ENCODE assay signal across 8 cellular contexts in the genomic region with DNA sequence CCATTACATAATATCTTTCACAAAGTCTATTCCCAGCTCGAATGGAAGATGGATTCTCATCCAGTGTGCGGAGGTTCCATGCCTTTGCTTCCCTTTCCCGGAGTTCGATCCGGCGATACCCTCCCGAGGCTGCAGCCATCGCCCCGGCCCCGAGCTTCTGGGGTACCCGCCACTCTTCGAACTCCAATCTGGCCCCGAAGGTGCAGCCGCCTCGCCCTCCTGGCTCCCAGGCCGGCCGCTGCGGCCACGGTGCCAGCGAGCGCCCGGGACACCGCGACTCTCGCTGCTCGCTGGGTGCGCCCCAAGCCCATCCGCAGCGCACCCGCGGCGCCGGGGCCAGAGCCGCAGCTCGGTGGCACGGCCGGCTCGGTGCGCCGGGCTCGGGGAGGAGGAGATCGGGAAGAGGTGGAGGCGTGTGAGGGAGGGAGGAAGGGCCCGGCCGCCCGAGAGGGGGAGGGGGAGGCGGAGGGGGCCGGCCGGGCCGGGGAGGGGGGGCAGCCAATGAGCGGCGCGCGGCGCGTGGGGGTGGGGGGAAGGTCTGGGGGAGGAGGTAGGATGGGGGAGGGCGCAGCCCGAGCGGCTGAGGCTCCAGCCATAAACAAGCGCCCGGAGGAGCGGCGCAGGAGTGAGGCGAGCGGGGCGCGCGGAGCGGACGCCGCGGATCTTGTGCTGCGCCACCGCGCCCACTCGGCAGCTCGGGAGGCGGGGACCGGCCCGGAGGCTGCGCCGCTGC. TPM values are rescaled to one million over a fixed set of nuclear protein-coding genes. Genes with fewer than 3 reads are reported as not detected.
DNase-seq lines count a peak whose midpoint lies in the region; ATAC-seq and TF ChIP-seq lines count a peak whose summit lies in the region.

Gene CRIM1, plus strand, starts transcription at position 622 of the 733 bp plus-strand sequence. CDS start 515 bp downstream, outside the sequence.

- peak within 1 kb of the TSS in 5 of 6 donors; percentile 15 to 74 (median 58) for H3K27ac Mint-ChIP-seq in immature natural killer cell

- H3K9me3 Mint-ChIP-seq in immature natural killer cell = no peaks in the 10 kb centered on the region

- no peaks in the 10 kb centered on the region for H3K36me3 Mint-ChIP-seq in immature natural killer cell

- H3K9me3 ChIP-seq in skeletal muscle tissue (ENCODE audit: control insufficient read depth in 3 of 3, low read length in 3 of 3) = no peaks in the 10 kb centered on the region

- peak; percentile 31 for ATAC-seq in GM21619 (IDR thresholded peaks at IDR 0.05; ENCODE audit: unreplicated experiment)

- no peak for TF ChIP-seq RAD21 in Ishikawa (IDR thresholded peaks at IDR 0.05; ENCODE audit: low read depth)

- H3K27me3 ChIP-seq in skeletal muscle tissue (ENCODE audit: control insufficient read depth in 3 of 3, insufficient read depth in 3 of 3, low read length in 3 of 3) = no peaks in the 10 kb centered on the region

- H3K27ac ChIP-seq in caudate nucleus (ENCODE audit: low read depth, low read length) (peak within 1 kb of the TSS; percentile 91), skeletal muscle tissue (ENCODE audit: low read depth, low read length) (peak within 1 kb of the TSS; percentile 84)

- no peaks in the 10 kb centered on the region for H3K36me3 ChIP-seq in skeletal muscle tissue (ENCODE audit: control insufficient read depth in 3 of 3, insufficient read depth in 3 of 3, low read length in 3 of 3)

- H3K9ac ChIP-seq in skeletal muscle tissue (ENCODE audit: low read depth in 1 of 3, low read length in 3 of 3) = peak within 1 kb of the TSS; percentile 71 to 87 (median 85)

- peaks cover 2 to 15% (median 7%) of the 10 kb centered on the region in 3 donors for H3K27me3 Mint-ChIP-seq in immature natural killer cell (ENCODE audit: low read depth in 3 of 3)

- peaks cover 41 to 59% of the 10 kb centered on the region in 2 donors for H3K4me1 Mint-ChIP-seq in immature natural killer cell

- DNase-seq in EL (peak; percentile 90), caudate nucleus (lab: John Stamatoyannopoulos, UW) (peak in 60 of 61 donors; percentile 29 to 92 (median 75)), immature natural killer cell (peak; percentile 47 to 59 (median 56)), NCI-H1436 (lab: John Stamatoyannopoulos, UW) (no peak)

- peak within 1 kb of the TSS; percentile 85 to 97 (median 86) for H3K4me3 Mint-ChIP-seq in immature natural killer cell

- TF ChIP-seq EP300 in Ishikawa (IDR thresholded peaks at IDR 0.05; ENCODE audit: borderline replicate concordance) = no peak

- TF ChIP-seq CTCF in WI38 (IDR thresholded peaks at IDR 0.05; ENCODE audit: low read depth, low read length) = no peak

- peaks cover 18 to 31% (median 25%) of the 10 kb centered on the region in 3 donors for H3K4me1 ChIP-seq in skeletal muscle tissue (ENCODE audit: control insufficient read depth in 3 of 3, insufficient read depth in 3 of 3, low read length in 3 of 3)

- H3K4me3 ChIP-seq in WI38 (ENCODE audit: low read depth, low read length) (peak within 1 kb of the TSS; percentile 97), skeletal muscle tissue (ENCODE audit: low read length in 3 of 3) (peak within 1 kb of the TSS; percentile 86 to 97 (median 89))

TF ChIP-seq in Ishikawa, 13 proteins besides CTCF, POLR2A, EP300 and RAD21:
- TF ChIP-seq EGR1 (IDR thresholded peaks at IDR 0.05) (peak; percentile 30; the same call in 1 of the 2 replicates), CEBPB (IDR thresholded peaks at IDR 0.05) (no peak), FOXM1 (IDR thresholded peaks at IDR 0.05; ENCODE audit: borderline replicate concordance, low read depth) (no peak), NFIC (IDR thresholded peaks at IDR 0.05) (no peak), TCF12 (IDR thresholded peaks at IDR 0.05; ENCODE audit: low read depth) (0 out of 2 replicates have a peak, but pooled peaks have one; percentile 25), ZBTB7A (IDR thresholded peaks at IDR 0.05; ENCODE audit: low read depth) (no peak), MAX (IDR thresholded peaks at IDR 0.05) (peak; percentile 25; the same call in 1 of the 2 replicates), YY1 (IDR thresholded peaks at IDR 0.05; ENCODE audit: low read depth) (no peak), REST (IDR thresholded peaks at IDR 0.05; ENCODE audit: low read depth) (no peak), CREB1 (IDR thresholded peaks at IDR 0.05; ENCODE audit: low read depth) (no peak), TAF1 (IDR thresholded peaks at IDR 0.05; ENCODE audit: low read depth) (peak; percentile 73; the same call in 1 of the 2 replicates), TEAD4 (IDR thresholded peaks at IDR 0.05) (no peak)
- TF ChIP-seq, protein P1, sequence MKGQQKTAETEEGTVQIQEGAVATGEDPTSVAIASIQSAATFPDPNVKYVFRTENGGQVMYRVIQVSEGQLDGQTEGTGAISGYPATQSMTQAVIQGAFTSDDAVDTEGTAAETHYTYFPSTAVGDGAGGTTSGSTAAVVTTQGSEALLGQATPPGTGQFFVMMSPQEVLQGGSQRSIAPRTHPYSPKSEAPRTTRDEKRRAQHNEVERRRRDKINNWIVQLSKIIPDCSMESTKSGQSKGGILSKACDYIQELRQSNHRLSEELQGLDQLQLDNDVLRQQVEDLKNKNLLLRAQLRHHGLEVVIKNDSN (IDR thresholded peaks at IDR 0.05) = no peak

RNA-seq across cellular contexts. Expression of gene CRIM1, which starts in this region (rescaled TPM):
- 1 to 10 TPM; 1.9 to 3.3 (median 3.0) TPM for polyA plus RNA-seq in immature natural killer cell
- total RNA-seq in skeletal muscle tissue = 44.9 TPM
